Comparison of ENCODE assay signal across 20 cellular contexts in genomic region chr1:37175666-37176215, GRCh38.
"Had no signal": no experiment of that assay in that cellular context is flagged by ENCODE, and none has a peak within 500 bp of the region (broad histone marks: within the 10 kb centered on the region; RNA-seq: fewer than 3 reads in every experiment).

No MANE protein-coding gene starts in this region.

- H3K9me3 ChIP-seq: esophagus squamous epithelium, lower lobe of right lung, mucosa of descending colon, ovary, psoas muscle, thoracic aorta, tibial nerve, upper lobe of left lung had no signal

- H3K27ac ChIP-seq: dorsolateral prefrontal cortex, epithelial cell of prostate, esophagus squamous epithelium, lower lobe of right lung, ovary, psoas muscle, skin epidermis, thoracic aorta, tibial nerve, upper lobe of left lung had no signal

- H3K36me3 ChIP-seq: esophagus squamous epithelium, lower lobe of right lung, ovary, thoracic aorta, tibial nerve, upper lobe of left lung had no signal

- H3K27me3 ChIP-seq: ovary, tibial nerve, upper lobe of left lung had no signal

- DNase-seq: dorsolateral prefrontal cortex; effector CD4-positive, alpha-beta T cell; esophagus squamous epithelium; hypothalamus; left ventricle myocardium superior; lower lobe of right lung; mucosa of descending colon; naive B cell; ovary; posterior cingulate gyrus; psoas muscle; right cardiac atrium; stimulated activated CD4-positive, alpha-beta T cell treated with anti-CD3 and anti-CD28 coated beads, Interleukin-15, amount 100 ng/mL, for 24 hours; stimulated activated CD4-positive, alpha-beta T cell treated with anti-CD3 and anti-CD28 coated beads, Interleukin-2, amount 100 ng/mL, for 48 hours; stimulated activated naive B cell treated with anti-CD40 and anti-IgM and Interleukin-4, amounts not matched to agents 10 μg/mL and 1 μg/mL and 100 μg/mL, for 72 hours; upper lobe of left lung had no signal

- ATAC-seq: left ventricle myocardium superior; mucosa of descending colon; psoas muscle; right cardiac atrium; stimulated activated naive B cell treated with anti-CD40 and anti-IgM and Interleukin-4, amounts not matched to agents 10 μg/mL and 1 μg/mL and 100 μg/mL, for 72 hours had no signal

- H3K4me3 ChIP-seq: dorsolateral prefrontal cortex, esophagus squamous epithelium, lower lobe of right lung, mucosa of descending colon, ovary, psoas muscle, skin epidermis, thoracic aorta, tibial nerve, upper lobe of left lung had no signal

- H3K4me1 ChIP-seq: esophagus squamous epithelium, lower lobe of right lung, psoas muscle, tibial nerve, upper lobe of left lung had no signal
